ENCODE assay signal across 8 cellular contexts in genomic region chr14:64504897-64505771, GRCh38.
DNase-seq lines count a peak whose midpoint lies in the region; ATAC-seq lines count a peak whose summit lies in the region.

No MANE protein-coding gene starts in this region.

- peak overlapping the region; percentile 97 for H3K27ac ChIP-seq in caudate nucleus (ENCODE audit: low read depth, low read length)

- DNase-seq in NCI-H345 (lab: John Stamatoyannopoulos, UW): peak; percentile 87
- peak; percentile 70 for DNase-seq in activated CD4-positive, CD25-positive, alpha-beta regulatory T cell treated with anti-CD3 and anti-CD28 coated beads, Interleukin-2, amount 50 U/mL, for 16 hours (ENCODE audit: low read depth, low spot score)
- DNase-seq in caudate nucleus (lab: John Stamatoyannopoulos, UW): peak in 60 of 61 donors; percentile 36 to 93 (median 81)
- DNase-seq in iris pigment epithelial cell (ENCODE audit: low read depth): peak; percentile 92
- peak; percentile 54 for DNase-seq in smooth muscle cell of the brain vasculature (ENCODE audit: low read depth, low spot score)

- peak; percentile 36 for ATAC-seq in GM18498 (IDR thresholded peaks at IDR 0.05; ENCODE audit: unreplicated experiment)
- ATAC-seq in HG03095 (IDR thresholded peaks at IDR 0.05; ENCODE audit: unreplicated experiment): peak; percentile 25
- no peak for ATAC-seq in HG03469 (IDR thresholded peaks at IDR 0.05; ENCODE audit: unreplicated experiment)
